Comparison of ENCODE assay signal across 27 cellular contexts in the genomic region with DNA sequence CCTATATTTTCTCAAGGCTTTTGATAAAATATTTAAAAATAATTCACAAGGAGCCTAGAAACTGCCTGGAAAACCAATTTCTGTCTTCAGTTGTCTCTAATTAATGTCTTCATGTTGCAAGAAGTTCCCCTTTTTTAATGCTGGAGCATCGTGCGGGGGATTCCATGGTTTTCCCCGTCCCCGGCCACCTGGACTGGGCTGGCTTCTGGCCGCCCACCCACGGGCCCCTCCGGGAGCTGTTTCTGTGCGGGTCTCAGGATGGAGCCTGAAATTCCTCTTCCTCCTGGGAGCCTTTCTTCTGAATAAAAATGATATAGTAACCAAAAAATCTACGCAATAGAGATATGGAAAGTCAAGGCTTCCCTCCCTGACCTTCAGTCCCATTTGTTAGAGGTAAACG. TPM values are rescaled to one million over a fixed set of nuclear protein-coding genes. Genes with fewer than 3 reads are reported as not detected.
"Had no signal": no experiment of that assay in that cellular context is flagged by ENCODE, and none has a peak within 500 bp of the region (broad histone marks: within the 10 kb centered on the region; RNA-seq: fewer than 3 reads in every experiment).

No MANE protein-coding gene starts in this region.

- ATAC-seq: left colon; left lung; mucosa of descending colon; naive thymus-derived CD4-positive, alpha-beta T cell; natural killer cell treated with Interleukin-12 subunit alpha and Interleukin-12 subunit beta and Interleukin-15 and Interleukin-18, amount 100 ng/mL, for 72 hours; right lobe of liver; stimulated activated naive B cell treated with anti-CD40 and anti-IgM and Interleukin-4, amounts not matched to agents 10 μg/mL and 1 μg/mL and 100 μg/mL, for 72 hours; stimulated activated naive CD8-positive, alpha-beta T cell treated with anti-CD3 and anti-CD28 coated beads, Interleukin-15, Interleukin-2, amounts not matched to agents 100 U/mL and 50 U/mL, for 24 hours had no signal

- H3K27ac Mint-ChIP-seq: naive thymus-derived CD4-positive, alpha-beta T cell; natural killer cell treated with Interleukin-12 subunit alpha and Interleukin-12 subunit beta and Interleukin-15 and Interleukin-18, amount 100 ng/mL, for 72 hours; progenitor cell of endocrine pancreas; stimulated activated naive B cell treated with anti-CD40 and anti-IgM and Interleukin-4, amounts not matched to agents 10 μg/mL and 1 μg/mL and 100 μg/mL, for 72 hours had no signal

- H3K27me3 ChIP-seq: left lung, ovary, right atrium auricular region, right lobe of liver, testis, thyroid gland, transverse colon, upper lobe of left lung, vagina had no signal

- H3K4me1 Mint-ChIP-seq: naive thymus-derived CD4-positive, alpha-beta T cell; stimulated activated naive B cell treated with anti-CD40 and anti-IgM and Interleukin-4, amounts not matched to agents 10 μg/mL and 1 μg/mL and 100 μg/mL, for 72 hours had no signal

- DNase-seq: left colon; left lung; mesendoderm; midbrain; mucosa of descending colon; naive thymus-derived CD4-positive, alpha-beta T cell; right lobe of liver; stimulated activated CD4-positive, alpha-beta T cell treated with anti-CD3 and anti-CD28 coated beads, Interleukin-12 subunit alpha, Interleukin-12 subunit beta, amount 100 ng/mL, for 4 hours; stimulated activated CD4-positive, alpha-beta T cell treated with anti-CD3 and anti-CD28 coated beads, Interleukin-15, amount 100 ng/mL, for 24 hours; stimulated activated CD4-positive, alpha-beta T cell treated with anti-CD3 and anti-CD28 coated beads, Interleukin-2, amount 100 ng/mL, for 24 hours; stimulated activated CD4-positive, alpha-beta T cell treated with anti-CD3 and anti-CD28 coated beads, Interleukin-4, amount 100 ng/mL, for 1 hour; stimulated activated naive B cell treated with anti-CD40 and anti-IgM and Interleukin-4, amounts not matched to agents 10 μg/mL and 1 μg/mL and 100 μg/mL, for 72 hours; stimulated activated naive CD8-positive, alpha-beta T cell treated with anti-CD3 and anti-CD28 coated beads, Interleukin-15, Interleukin-2, amounts not matched to agents 100 U/mL and 50 U/mL, for 24 hours; stomach; testis; thyroid gland; transverse colon; upper lobe of left lung had no signal

- H3K27ac ChIP-seq: left lung, ovary, right atrium auricular region, right lobe of liver, skin epidermis, stomach, testis, thyroid gland, upper lobe of left lung had no signal

- H3K9me3 ChIP-seq: left lung, mucosa of descending colon, ovary, right lobe of liver, stomach, testis, thyroid gland, transverse colon, upper lobe of left lung, vagina had no signal

- H3K36me3 Mint-ChIP-seq: natural killer cell treated with Interleukin-12 subunit alpha and Interleukin-12 subunit beta and Interleukin-15 and Interleukin-18, amount 100 ng/mL, for 72 hours had no signal

- H3K4me1 ChIP-seq: right atrium auricular region, right lobe of liver, stomach had no signal

- FAIRE-seq: keratinocyte had no signal

- H3K9me3 Mint-ChIP-seq: natural killer cell treated with Interleukin-12 subunit alpha and Interleukin-12 subunit beta and Interleukin-15 and Interleukin-18, amount 100 ng/mL, for 72 hours had no signal

- H3K4me3 Mint-ChIP-seq: naive thymus-derived CD4-positive, alpha-beta T cell; natural killer cell treated with Interleukin-12 subunit alpha and Interleukin-12 subunit beta and Interleukin-15 and Interleukin-18, amount 100 ng/mL, for 72 hours; stimulated activated naive B cell treated with anti-CD40 and anti-IgM and Interleukin-4, amounts not matched to agents 10 μg/mL and 1 μg/mL and 100 μg/mL, for 72 hours had no signal

- H3K4me3 ChIP-seq: left lung, lung, mucosa of descending colon, ovary, right atrium auricular region, right lobe of liver, skin epidermis, stomach, testis, thyroid gland, transverse colon, upper lobe of left lung, vagina had no signal

- H3K36me3 ChIP-seq: left lung, ovary, right atrium auricular region, right lobe of liver, thyroid gland, transverse colon, upper lobe of left lung, vagina had no signal

RNA-seq across cellular contexts. Expression of gene LRRK1, which starts 8.1 kb away (rescaled TPM):
- polyA plus RNA-seq: naive thymus-derived CD4-positive, alpha-beta T cell had no signal

RNA-seq across cellular contexts. Expression of gene ALDH1A3, which starts 31.5 kb away (rescaled TPM):
- total RNA-seq: myocyte; naive thymus-derived CD4-positive, alpha-beta T cell; natural killer cell treated with Interleukin-12 subunit alpha and Interleukin-12 subunit beta and Interleukin-15 and Interleukin-18, amount 100 ng/mL, for 72 hours had no signal
- polyA plus RNA-seq: naive thymus-derived CD4-positive, alpha-beta T cell had no signal
